Comparison of ENCODE assay signal across 1 cellular context in the genomic region with DNA sequence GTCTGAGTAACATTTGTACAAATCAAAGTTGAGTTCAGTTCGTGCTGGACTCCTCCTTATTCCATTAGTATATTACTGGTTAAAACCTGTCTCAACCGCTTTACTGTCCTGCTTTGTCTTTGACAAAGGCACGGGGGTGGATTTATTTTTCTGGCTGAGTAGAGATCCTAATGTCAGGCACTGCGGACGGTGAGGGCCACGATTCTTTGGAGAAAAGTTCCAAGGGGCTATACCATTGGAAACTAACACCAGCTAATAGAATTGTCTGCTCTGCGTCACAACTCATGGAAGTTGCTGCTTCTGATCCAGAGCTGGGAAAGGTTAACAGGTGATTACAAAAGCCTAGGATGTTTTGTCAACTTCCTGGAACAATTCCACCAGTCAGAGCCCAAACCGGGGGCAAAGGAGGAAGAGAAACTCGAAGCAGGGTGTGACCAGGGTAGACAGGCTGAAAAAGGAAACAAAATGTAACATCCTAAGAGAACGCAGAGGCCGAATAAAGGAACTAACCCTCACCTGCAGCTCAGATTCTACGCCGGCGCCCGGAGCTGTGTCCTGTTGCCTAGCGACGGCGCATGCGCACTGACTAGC.
A peak's percentile ranks its signal among the peaks of the same experiment; 100 is the strongest.
TF ChIP-seq lines count a peak whose summit lies in the region.

No MANE protein-coding gene starts in this region.

TF ChIP-seq in GM12878, 131 proteins besides CTCF, POLR2A, EP300 and RAD21:
- TF ChIP-seq IKZF1 (conservative IDR thresholded peaks at IDR 0.05) (peak; percentile 95), TBL1XR1 (IDR thresholded peaks at IDR 0.05; ENCODE audit: low read depth, low read length) (no peak), MEF2B (IDR thresholded peaks at IDR 0.05; ENCODE audit: partially characterized antibody, poor library complexity, severe bottlenecking) (peak; percentile 72), SIN3A (IDR thresholded peaks at IDR 0.05; ENCODE audit: low read depth, low read length) (0 out of 2 replicates have a peak, but pooled peaks have one; percentile 12), SMAD1 (IDR thresholded peaks at IDR 0.05; ENCODE audit: low read depth, partially characterized antibody) (no peak), BMI1 (IDR thresholded peaks at IDR 0.05; ENCODE audit: borderline replicate concordance) (peak; percentile 98), FOXK2 (IDR thresholded peaks at IDR 0.05) (no peak), ZNF274 (IDR thresholded peaks at IDR 0.05; ENCODE audit: insufficient read depth, insufficient read length) (no peak), EED (IDR thresholded peaks at IDR 0.05; ENCODE audit: low read depth) (peak; percentile 71), SPI1 (IDR thresholded peaks at IDR 0.05; ENCODE audit: borderline replicate concordance, insufficient read depth, low read depth, low read length) (peak; percentile 82), TARDBP (IDR thresholded peaks at IDR 0.05; ENCODE audit: borderline replicate concordance) (no peak), NR2C2 (IDR thresholded peaks at IDR 0.05; ENCODE audit: borderline replicate concordance, control insufficient read depth, insufficient read length, low read depth) (no peak), JUND (IDR thresholded peaks at IDR 0.05; ENCODE audit: low read depth, low read length) (no peak), NR2F1 (conservative IDR thresholded peaks at IDR 0.05) (no peak), ZNF217 (IDR thresholded peaks at IDR 0.05) (no peak), NRF1 (conservative IDR thresholded peaks at IDR 0.05; ENCODE audit: low read depth, low read length) (no peak), HDAC6 (IDR thresholded peaks at IDR 0.05; ENCODE audit: unreplicated experiment) (no peak), IKZF2 (IDR thresholded peaks at IDR 0.05) (peak; percentile 67 to 70; a peak in 3 of 4 replicates), MXI1 (IDR thresholded peaks at IDR 0.05; ENCODE audit: low read depth, low read length) (peak; percentile 56; the same call in 1 of the 2 replicates)
- TF ChIP-seq, protein P1, sequence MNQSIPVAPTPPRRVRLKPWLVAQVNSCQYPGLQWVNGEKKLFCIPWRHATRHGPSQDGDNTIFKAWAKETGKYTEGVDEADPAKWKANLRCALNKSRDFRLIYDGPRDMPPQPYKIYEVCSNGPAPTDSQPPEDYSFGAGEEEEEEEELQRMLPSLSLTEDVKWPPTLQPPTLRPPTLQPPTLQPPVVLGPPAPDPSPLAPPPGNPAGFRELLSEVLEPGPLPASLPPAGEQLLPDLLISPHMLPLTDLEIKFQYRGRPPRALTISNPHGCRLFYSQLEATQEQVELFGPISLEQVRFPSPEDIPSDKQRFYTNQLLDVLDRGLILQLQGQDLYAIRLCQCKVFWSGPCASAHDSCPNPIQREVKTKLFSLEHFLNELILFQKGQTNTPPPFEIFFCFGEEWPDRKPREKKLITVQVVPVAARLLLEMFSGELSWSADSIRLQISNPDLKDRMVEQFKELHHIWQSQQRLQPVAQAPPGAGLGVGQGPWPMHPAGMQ (IDR thresholded peaks at IDR 0.05; ENCODE audit: borderline replicate concordance) = no peak
- TF ChIP-seq, protein P2, sequence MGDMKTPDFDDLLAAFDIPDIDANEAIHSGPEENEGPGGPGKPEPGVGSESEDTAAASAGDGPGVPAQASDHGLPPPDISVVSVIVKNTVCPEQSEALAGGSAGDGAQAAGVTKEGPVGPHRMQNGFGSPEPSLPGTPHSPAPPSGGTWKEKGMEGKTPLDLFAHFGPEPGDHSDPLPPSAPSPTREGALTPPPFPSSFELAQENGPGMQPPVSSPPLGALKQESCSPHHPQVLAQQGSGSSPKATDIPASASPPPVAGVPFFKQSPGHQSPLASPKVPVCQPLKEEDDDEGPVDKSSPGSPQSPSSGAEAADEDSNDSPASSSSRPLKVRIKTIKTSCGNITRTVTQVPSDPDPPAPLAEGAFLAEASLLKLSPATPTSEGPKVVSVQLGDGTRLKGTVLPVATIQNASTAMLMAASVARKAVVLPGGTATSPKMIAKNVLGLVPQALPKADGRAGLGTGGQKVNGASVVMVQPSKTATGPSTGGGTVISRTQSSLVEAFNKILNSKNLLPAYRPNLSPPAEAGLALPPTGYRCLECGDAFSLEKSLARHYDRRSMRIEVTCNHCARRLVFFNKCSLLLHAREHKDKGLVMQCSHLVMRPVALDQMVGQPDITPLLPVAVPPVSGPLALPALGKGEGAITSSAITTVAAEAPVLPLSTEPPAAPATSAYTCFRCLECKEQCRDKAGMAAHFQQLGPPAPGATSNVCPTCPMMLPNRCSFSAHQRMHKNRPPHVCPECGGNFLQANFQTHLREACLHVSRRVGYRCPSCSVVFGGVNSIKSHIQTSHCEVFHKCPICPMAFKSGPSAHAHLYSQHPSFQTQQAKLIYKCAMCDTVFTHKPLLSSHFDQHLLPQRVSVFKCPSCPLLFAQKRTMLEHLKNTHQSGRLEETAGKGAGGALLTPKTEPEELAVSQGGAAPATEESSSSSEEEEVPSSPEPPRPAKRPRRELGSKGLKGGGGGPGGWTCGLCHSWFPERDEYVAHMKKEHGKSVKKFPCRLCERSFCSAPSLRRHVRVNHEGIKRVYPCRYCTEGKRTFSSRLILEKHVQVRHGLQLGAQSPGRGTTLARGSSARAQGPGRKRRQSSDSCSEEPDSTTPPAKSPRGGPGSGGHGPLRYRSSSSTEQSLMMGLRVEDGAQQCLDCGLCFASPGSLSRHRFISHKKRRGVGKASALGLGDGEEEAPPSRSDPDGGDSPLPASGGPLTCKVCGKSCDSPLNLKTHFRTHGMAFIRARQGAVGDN (IDR thresholded peaks at IDR 0.05) = 0 out of 2 replicates have a peak, but pooled peaks have one; percentile 10
- TF ChIP-seq, protein P3, sequence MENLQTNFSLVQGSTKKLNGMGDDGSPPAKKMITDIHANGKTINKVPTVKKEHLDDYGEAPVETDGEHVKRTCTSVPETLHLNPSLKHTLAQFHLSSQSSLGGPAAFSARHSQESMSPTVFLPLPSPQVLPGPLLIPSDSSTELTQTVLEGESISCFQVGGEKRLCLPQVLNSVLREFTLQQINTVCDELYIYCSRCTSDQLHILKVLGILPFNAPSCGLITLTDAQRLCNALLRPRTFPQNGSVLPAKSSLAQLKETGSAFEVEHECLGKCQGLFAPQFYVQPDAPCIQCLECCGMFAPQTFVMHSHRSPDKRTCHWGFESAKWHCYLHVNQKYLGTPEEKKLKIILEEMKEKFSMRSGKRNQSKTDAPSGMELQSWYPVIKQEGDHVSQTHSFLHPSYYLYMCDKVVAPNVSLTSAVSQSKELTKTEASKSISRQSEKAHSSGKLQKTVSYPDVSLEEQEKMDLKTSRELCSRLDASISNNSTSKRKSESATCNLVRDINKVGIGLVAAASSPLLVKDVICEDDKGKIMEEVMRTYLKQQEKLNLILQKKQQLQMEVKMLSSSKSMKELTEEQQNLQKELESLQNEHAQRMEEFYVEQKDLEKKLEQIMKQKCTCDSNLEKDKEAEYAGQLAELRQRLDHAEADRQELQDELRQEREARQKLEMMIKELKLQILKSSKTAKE (IDR thresholded peaks at IDR 0.05; ENCODE audit: low read depth, poor library complexity, severe bottlenecking) = no peak
- TF ChIP-seq, protein P4, sequence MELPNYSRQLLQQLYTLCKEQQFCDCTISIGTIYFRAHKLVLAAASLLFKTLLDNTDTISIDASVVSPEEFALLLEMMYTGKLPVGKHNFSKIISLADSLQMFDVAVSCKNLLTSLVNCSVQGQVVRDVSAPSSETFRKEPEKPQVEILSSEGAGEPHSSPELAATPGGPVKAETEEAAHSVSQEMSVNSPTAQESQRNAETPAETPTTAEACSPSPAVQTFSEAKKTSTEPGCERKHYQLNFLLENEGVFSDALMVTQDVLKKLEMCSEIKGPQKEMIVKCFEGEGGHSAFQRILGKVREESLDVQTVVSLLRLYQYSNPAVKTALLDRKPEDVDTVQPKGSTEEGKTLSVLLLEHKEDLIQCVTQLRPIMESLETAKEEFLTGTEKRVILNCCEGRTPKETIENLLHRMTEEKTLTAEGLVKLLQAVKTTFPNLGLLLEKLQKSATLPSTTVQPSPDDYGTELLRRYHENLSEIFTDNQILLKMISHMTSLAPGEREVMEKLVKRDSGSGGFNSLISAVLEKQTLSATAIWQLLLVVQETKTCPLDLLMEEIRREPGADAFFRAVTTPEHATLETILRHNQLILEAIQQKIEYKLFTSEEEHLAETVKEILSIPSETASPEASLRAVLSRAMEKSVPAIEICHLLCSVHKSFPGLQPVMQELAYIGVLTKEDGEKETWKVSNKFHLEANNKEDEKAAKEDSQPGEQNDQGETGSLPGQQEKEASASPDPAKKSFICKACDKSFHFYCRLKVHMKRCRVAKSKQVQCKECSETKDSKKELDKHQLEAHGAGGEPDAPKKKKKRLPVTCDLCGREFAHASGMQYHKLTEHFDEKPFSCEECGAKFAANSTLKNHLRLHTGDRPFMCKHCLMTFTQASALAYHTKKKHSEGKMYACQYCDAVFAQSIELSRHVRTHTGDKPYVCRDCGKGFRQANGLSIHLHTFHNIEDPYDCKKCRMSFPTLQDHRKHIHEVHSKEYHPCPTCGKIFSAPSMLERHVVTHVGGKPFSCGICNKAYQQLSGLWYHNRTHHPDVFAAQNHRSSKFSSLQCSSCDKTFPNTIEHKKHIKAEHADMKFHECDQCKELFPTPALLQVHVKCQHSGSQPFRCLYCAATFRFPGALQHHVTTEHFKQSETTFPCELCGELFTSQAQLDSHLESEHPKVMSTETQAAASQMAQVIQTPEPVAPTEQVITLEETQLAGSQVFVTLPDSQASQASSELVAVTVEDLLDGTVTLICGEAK (IDR thresholded peaks at IDR 0.05; ENCODE audit: borderline replicate concordance) = peak; percentile 58; the same call in 1 of the 2 replicates
- TF ChIP-seq, protein P5, sequence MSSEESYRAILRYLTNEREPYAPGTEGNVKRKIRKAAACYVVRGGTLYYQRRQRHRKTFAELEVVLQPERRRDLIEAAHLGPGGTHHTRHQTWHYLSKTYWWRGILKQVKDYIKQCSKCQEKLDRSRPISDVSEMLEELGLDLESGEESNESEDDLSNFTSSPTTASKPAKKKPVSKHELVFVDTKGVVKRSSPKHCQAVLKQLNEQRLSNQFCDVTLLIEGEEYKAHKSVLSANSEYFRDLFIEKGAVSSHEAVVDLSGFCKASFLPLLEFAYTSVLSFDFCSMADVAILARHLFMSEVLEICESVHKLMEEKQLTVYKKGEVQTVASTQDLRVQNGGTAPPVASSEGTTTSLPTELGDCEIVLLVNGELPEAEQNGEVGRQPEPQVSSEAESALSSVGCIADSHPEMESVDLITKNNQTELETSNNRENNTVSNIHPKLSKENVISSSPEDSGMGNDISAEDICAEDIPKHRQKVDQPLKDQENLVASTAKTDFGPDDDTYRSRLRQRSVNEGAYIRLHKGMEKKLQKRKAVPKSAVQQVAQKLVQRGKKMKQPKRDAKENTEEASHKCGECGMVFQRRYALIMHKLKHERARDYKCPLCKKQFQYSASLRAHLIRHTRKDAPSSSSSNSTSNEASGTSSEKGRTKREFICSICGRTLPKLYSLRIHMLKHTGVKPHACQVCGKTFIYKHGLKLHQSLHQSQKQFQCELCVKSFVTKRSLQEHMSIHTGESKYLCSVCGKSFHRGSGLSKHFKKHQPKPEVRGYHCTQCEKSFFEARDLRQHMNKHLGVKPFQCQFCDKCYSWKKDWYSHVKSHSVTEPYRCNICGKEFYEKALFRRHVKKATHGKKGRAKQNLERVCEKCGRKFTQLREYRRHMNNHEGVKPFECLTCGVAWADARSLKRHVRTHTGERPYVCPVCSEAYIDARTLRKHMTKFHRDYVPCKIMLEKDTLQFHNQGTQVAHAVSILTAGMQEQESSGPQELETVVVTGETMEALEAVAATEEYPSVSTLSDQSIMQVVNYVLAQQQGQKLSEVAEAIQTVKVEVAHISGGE (CRISPR knock-in tag; IDR thresholded peaks at IDR 0.05) = peak; percentile 66
- TF ChIP-seq, protein P6, sequence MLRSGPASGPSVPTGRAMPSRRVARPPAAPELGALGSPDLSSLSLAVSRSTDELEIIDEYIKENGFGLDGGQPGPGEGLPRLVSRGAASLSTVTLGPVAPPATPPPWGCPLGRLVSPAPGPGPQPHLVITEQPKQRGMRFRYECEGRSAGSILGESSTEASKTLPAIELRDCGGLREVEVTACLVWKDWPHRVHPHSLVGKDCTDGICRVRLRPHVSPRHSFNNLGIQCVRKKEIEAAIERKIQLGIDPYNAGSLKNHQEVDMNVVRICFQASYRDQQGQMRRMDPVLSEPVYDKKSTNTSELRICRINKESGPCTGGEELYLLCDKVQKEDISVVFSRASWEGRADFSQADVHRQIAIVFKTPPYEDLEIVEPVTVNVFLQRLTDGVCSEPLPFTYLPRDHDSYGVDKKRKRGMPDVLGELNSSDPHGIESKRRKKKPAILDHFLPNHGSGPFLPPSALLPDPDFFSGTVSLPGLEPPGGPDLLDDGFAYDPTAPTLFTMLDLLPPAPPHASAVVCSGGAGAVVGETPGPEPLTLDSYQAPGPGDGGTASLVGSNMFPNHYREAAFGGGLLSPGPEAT (IDR thresholded peaks at IDR 0.05; ENCODE audit: low read depth) = peak; percentile 57; the same call in 1 of the 2 replicates
- TF ChIP-seq, protein P7, sequence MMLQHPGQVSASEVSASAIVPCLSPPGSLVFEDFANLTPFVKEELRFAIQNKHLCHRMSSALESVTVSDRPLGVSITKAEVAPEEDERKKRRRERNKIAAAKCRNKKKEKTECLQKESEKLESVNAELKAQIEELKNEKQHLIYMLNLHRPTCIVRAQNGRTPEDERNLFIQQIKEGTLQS (IDR thresholded peaks at IDR 0.05; ENCODE audit: borderline replicate concordance, extremely low read depth, low read depth, low read length) = no peak
